Comparison of ENCODE assay signal across 25 cellular contexts in the genomic region with DNA sequence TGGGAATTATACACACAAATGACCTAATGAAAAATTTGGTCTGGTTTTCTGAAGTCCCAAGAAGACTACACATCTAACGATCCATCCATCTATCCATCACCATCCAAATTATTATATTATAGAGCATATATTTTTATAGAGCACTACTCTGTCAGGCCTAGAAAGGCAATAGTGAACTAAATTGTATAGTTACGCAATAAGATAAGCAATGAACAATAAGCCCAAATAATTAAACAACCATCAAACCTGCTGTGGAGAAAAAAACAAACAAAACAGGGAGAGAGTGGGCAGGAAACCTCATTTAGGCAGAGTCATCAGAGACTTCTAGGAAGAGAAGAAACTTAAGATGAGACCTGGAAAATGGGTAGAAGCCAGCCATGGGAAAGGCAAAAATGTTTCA. TPM values are rescaled to one million over a fixed set of nuclear protein-coding genes. Genes with fewer than 3 reads are reported as not detected.
DNase-seq lines count a peak whose midpoint lies in the region; ATAC-seq, FAIRE-seq and TF ChIP-seq lines count a peak whose summit lies in the region.
"Had no signal": no experiment of that assay in that cellular context is flagged by ENCODE, and none has a peak within 500 bp of the region (broad histone marks: within the 10 kb centered on the region; RNA-seq: fewer than 3 reads in every experiment).

No MANE protein-coding gene starts in this region.

- H3K4me2 ChIP-seq in HepG2 (ENCODE audit: low read depth, low read length) (no peak overlapping the region), K562 (ENCODE audit: insufficient read depth, low read length) (no peak overlapping the region), trophoblast cell (ENCODE audit: low read length) (no peak overlapping the region)
- H3K4me2 ChIP-seq: BLaER1 had no signal

- DNase-seq in HepG2 (ENCODE audit: low spot score) (no peak), right lobe of liver (no peak), K562 (ENCODE audit: extremely low read depth in 1 of 4, low spot score in 3 of 4) (no peak), trophoblast cell (no peak), NCI-H526 (lab: John Stamatoyannopoulos, UW) (no peak)
- no peak for DNase-seq in stimulated activated CD4-positive, alpha-beta T cell treated with anti-CD3 and anti-CD28 coated beads, Interleukin-4, amount 100 ng/mL, for 4 hours
- DNase-seq: ACHN; BE2C; C1 segment of cervical spinal cord; CD4-positive, alpha-beta memory T cell; CD4-positive, CD25-positive, alpha-beta regulatory T cell; CD8-positive, alpha-beta memory T cell; COR-L47; DMS 273 treated with DMSO at 0.1 percent for 48 hours; DMS153; DMS53; DMS79; DND-41; EL; GDM1 had no signal

- TF ChIP-seq CTCF in HepG2 (CRISPR knock-in tag; IDR thresholded peaks at IDR 0.05) (no peak), right lobe of liver (IDR thresholded peaks at IDR 0.05) (no peak), K562 (IDR thresholded peaks at IDR 0.05 in 2 of 3, conservative IDR thresholded peaks at IDR 0.05 in 1 of 3; ENCODE audit: insufficient read depth in 2 of 3, low read depth in 1 of 3, low read length in 3 of 3) (no peak)

- no peak overlapping the region for H2AFZ ChIP-seq in HepG2 (ENCODE audit: low read length)
- no peak overlapping the region for H2AFZ ChIP-seq in K562 (ENCODE audit: low read depth, low read length)
- H2AFZ ChIP-seq in trophoblast cell (ENCODE audit: insufficient read depth, low read length, poor library complexity) = no peak overlapping the region

- no peaks in the 10 kb centered on the region for H3K9me1 ChIP-seq in K562 (ENCODE audit: control insufficient read depth, insufficient read depth, low read length)

- H3K18ac ChIP-seq in trophoblast cell (ENCODE audit: low read length) = no peak overlapping the region

- intact Hi-C loops in HepG2 (cut with micrococcal nuclease; ENCODE audit: unreplicated experiment) = no loop called here
- intact Hi-C loops in right lobe of liver (cut with DNase I) = no loop called here
- intact Hi-C loops in K562 (cut with micrococcal nuclease) = no loop called here

- H3K27me3 ChIP-seq in HepG2 (ENCODE audit: control insufficient read depth in 1 of 2, insufficient read depth in 2 of 2, low read length in 2 of 2) = peaks cover 0 to 12% of the 10 kb centered on the region in 2 experiments; a peak in 3 of 5 replicates
- no peaks in the 10 kb centered on the region for H3K27me3 ChIP-seq in right lobe of liver
- peaks cover 0 to 5% of the 10 kb centered on the region in 2 experiments; a peak in 1 of 5 replicates for H3K27me3 ChIP-seq in K562 (ENCODE audit: control insufficient read depth in 2 of 2, insufficient read depth in 2 of 2, low read length in 2 of 2)
- H3K27me3 ChIP-seq in trophoblast cell (ENCODE audit: insufficient read depth, low read length) = no peaks in the 10 kb centered on the region
- H3K27me3 ChIP-seq: BLaER1 had no signal

- H4K91ac ChIP-seq in trophoblast cell (ENCODE audit: low read depth, low read length) = no peak overlapping the region

- H3K79me2 ChIP-seq in HepG2 (ENCODE audit: insufficient read depth, low read length) (no peaks in the 10 kb centered on the region), K562 (ENCODE audit: control insufficient read depth, insufficient read depth, low read length) (no peaks in the 10 kb centered on the region), trophoblast cell (ENCODE audit: control insufficient read depth, insufficient read depth, low read length, poor library complexity) (no peaks in the 10 kb centered on the region)

- H2BK5ac ChIP-seq in trophoblast cell (ENCODE audit: low read depth, low read length, poor library complexity) = no peak overlapping the region

- no peaks in the 10 kb centered on the region for H3K36me3 ChIP-seq in HepG2 (replicated peaks in 1 of 2; ENCODE audit: control insufficient read depth in 1 of 2, insufficient read depth in 2 of 2, low read length in 2 of 2)
- no peaks in the 10 kb centered on the region for H3K36me3 ChIP-seq in right lobe of liver
- H3K36me3 ChIP-seq in K562 (ENCODE audit: control insufficient read depth, insufficient read depth, low read length) = no peaks in the 10 kb centered on the region
- H3K36me3 ChIP-seq in trophoblast cell (ENCODE audit: control insufficient read depth in 1 of 2, insufficient read depth in 2 of 2, low read length in 2 of 2) = no peaks in the 10 kb centered on the region
- H3K36me3 ChIP-seq: BE2C, BLaER1 had no signal

- POLR2A ChIA-PET in HepG2 (lab: Yijun Ruan, JAX) (no interaction called here), K562 (lab: Yijun Ruan, JAX) (no interaction called here)

- no peak for TF ChIP-seq RAD21 in HepG2 (CRISPR knock-in tag; IDR thresholded peaks at IDR 0.05)
- no peak for TF ChIP-seq RAD21 in K562 (CRISPR knock-in tag; conservative IDR thresholded peaks at IDR 0.05 in 1 of 2, IDR thresholded peaks at IDR 0.05 in 1 of 2)

- H4K20me1 ChIP-seq in HepG2 (ENCODE audit: insufficient read depth, low read length) (no peaks in the 10 kb centered on the region), K562 (replicated peaks; ENCODE audit: control insufficient read depth, insufficient read depth, low read length) (no peaks in the 10 kb centered on the region)
- H4K20me1 ChIP-seq: BLaER1 had no signal

- in situ Hi-C loops in HepG2 (cut with HindIII; ENCODE audit: extremely low pct_ligation_motif_present, low pct_unique_long_range_greater_than_20kb) = no loop called here
- in situ Hi-C loops in K562 (cut with MboI) = no loop called here

- BruUV-seq in HepG2 (replicated peaks; lab: Mats Ljungman, UMichigan) (no TSS peak), K562 (replicated peaks; lab: Mats Ljungman, UMichigan) (no TSS peak)

- H3K4me1 ChIP-seq in HepG2 (ENCODE audit: insufficient read depth, low read length) = no peaks in the 10 kb centered on the region
- no peaks in the 10 kb centered on the region for H3K4me1 ChIP-seq in right lobe of liver
- H3K4me1 ChIP-seq in K562 (replicated peaks in 1 of 2; ENCODE audit: control insufficient read depth in 2 of 2, insufficient read depth in 2 of 2, low read length in 2 of 2) = no peaks in the 10 kb centered on the region
- no peaks in the 10 kb centered on the region for H3K4me1 ChIP-seq in trophoblast cell (ENCODE audit: control insufficient read depth in 1 of 2, insufficient read depth in 2 of 2, low read length in 2 of 2)
- H3K4me1 ChIP-seq: BE2C had no signal

- no peak overlapping the region for H2BK12ac ChIP-seq in trophoblast cell (ENCODE audit: low read length)

- no peak overlapping the region for H4K8ac ChIP-seq in trophoblast cell (ENCODE audit: low read depth, low read length)

- WGBS in HepG2 (ENCODE audit: low lambda C conversion rate) = 40% methylated on average over 2 of the region's 2 CpGs
- 86% methylated on average over 2 of the region's 2 CpGs for WGBS in right lobe of liver (ENCODE audit: insufficient coverage, low coverage, low lambda C conversion rate, missing lambda C conversion rate)
- 5% methylated on average over 2 of the region's 2 CpGs for WGBS in K562 (ENCODE audit: insufficient coverage, low coverage, missing lambda C conversion rate)
- WGBS in trophoblast cell (ENCODE audit: extremely low coverage, insufficient coverage, insufficient read length) = no CpG with 5 or more reads among the region's 2 CpGs

- H4K12ac ChIP-seq in trophoblast cell (ENCODE audit: low read depth, low read length) = no peak overlapping the region

- H3K27ac ChIP-seq in HepG2 (ENCODE audit: extremely low read length, insufficient read depth, low read length) = no peak overlapping the region
- no peak overlapping the region for H3K27ac ChIP-seq in right lobe of liver
- H3K27ac ChIP-seq in K562 (ENCODE audit: extremely low read depth, low read depth, low read length) = no peak overlapping the region
- no peak overlapping the region for H3K27ac ChIP-seq in trophoblast cell (ENCODE audit: low read depth, low read length)
- H3K27ac ChIP-seq: 22Rv1, BLaER1 had no signal

- no peak for ATAC-seq in HepG2
- ATAC-seq in right lobe of liver = no peak
- no peak for ATAC-seq in K562
- ATAC-seq: GM12878 had no signal

- no peak overlapping the region for H2AK5ac ChIP-seq in trophoblast cell (ENCODE audit: low read length)

- H3K4me3 ChIP-seq in HepG2 (replicated peaks in 1 of 3; ENCODE audit: insufficient read depth in 1 of 3, low read depth in 2 of 3, low read length in 3 of 3) = no peak overlapping the region
- no peak overlapping the region for H3K4me3 ChIP-seq in right lobe of liver
- H3K4me3 ChIP-seq in K562 = no peak overlapping the region
- H3K4me3 ChIP-seq in trophoblast cell (ENCODE audit: low read depth, low read length) = no peak overlapping the region
- H3K4me3 ChIP-seq: BLaER1, GM12878 had no signal

- TF ChIP-seq EP300 in HepG2 (IDR thresholded peaks at IDR 0.05; ENCODE audit: low read depth in 2 of 2, low read length in 2 of 2) (no peak), HepG2 (CRISPR knock-in tag; IDR thresholded peaks at IDR 0.05; ENCODE audit: borderline replicate concordance) (no peak), K562 (IDR thresholded peaks at IDR 0.05; ENCODE audit: low read length) (no peak)

- H2BK120ac ChIP-seq in trophoblast cell (ENCODE audit: insufficient read depth, low read length, poor library complexity) = no peak overlapping the region

- H3K79me1 ChIP-seq in trophoblast cell (ENCODE audit: low read length) = no peaks in the 10 kb centered on the region

- CTCF ChIA-PET in HepG2 (lab: Yijun Ruan, JAX; ENCODE audit: low intra/inter-chr PET ratio, low total read pairs) (no interaction called here), K562 (lab: Yijun Ruan, JAX; ENCODE audit: low intra/inter-chr PET ratio) (no interaction called here)

- H3K4ac ChIP-seq in trophoblast cell (ENCODE audit: low read depth, low read length) = no peak overlapping the region

- H3K14ac ChIP-seq in trophoblast cell (ENCODE audit: low read length) = no peak overlapping the region

- H3K9me3 ChIP-seq in HepG2 (ENCODE audit: low read length) (peaks cover 17% of the 10 kb centered on the region), right lobe of liver (no peaks in the 10 kb centered on the region), K562 (replicated peaks; ENCODE audit: control insufficient read depth, insufficient read depth, low read depth, low read length) (no peaks in the 10 kb centered on the region), trophoblast cell (ENCODE audit: insufficient read depth, low read depth, low read length) (no peaks in the 10 kb centered on the region)
- H3K9me3 ChIP-seq: BE2C had no signal

- FAIRE-seq in HepG2 (lab: Jason Lieb, UNC) (no peak), K562 (lab: Jason Lieb, UNC) (no peak)
- FAIRE-seq: GM12878, GM12892, GM18507 had no signal

- H3K23ac ChIP-seq in trophoblast cell (ENCODE audit: low read length) = peak overlapping the region; percentile 78

- H3K9ac ChIP-seq in HepG2 (ENCODE audit: insufficient read depth, low read depth, low read length) (no peak overlapping the region), K562 (ENCODE audit: insufficient read depth in 1 of 2, low read depth in 2 of 2, low read length in 2 of 2) (no peak overlapping the region), trophoblast cell (ENCODE audit: low read length) (no peak overlapping the region)
- H3K9ac ChIP-seq: BLaER1 had no signal

- TF ChIP-seq POLR2A in HepG2 (IDR thresholded peaks at IDR 0.05; ENCODE audit: insufficient read depth in 1 of 2, low read depth in 2 of 2, low read length in 2 of 2) (no peak), right lobe of liver (IDR thresholded peaks at IDR 0.05) (no peak), K562 (conservative IDR thresholded peaks at IDR 0.05) (no peak)

RNA-seq across cellular contexts. Expression of gene MTX3, which starts 59.7 kb away (rescaled TPM):
- total RNA-seq in HepG2 (2016; rRNA removed; fragmentation: Illumina TruSeq; extraction: Trizol) (16.7 and 18.5 TPM in 2 replicates), right lobe of liver (1 to 10 TPM; 4.4 to 9.1 (median 6.9) TPM), K562 (2014; rRNA removed) (0.08 and 0.14 TPM in 2 replicates), K562 (2014; rRNA removed; fragmentation: Illumina TruSeq; extraction: Trizol) (0.22 and 0.32 TPM in 2 replicates), K562 (2015; rRNA removed; fragmentation: Illumina TruSeq; extraction: Trizol) (0.15 and 0.36 TPM in 2 replicates), K562 (2021) (0.11 and 0.29 TPM in 2 replicates)
- 1.8 and 2.4 TPM in 2 replicates for total RNA-seq in HepG2 (2016; cell fraction: cytosol; rRNA removed; fragmentation: Illumina TruSeq; extraction: Trizol; ENCODE audit: low read depth)
- total RNA-seq in HepG2 (2016; cell fraction: insoluble cytoplasmic fraction; rRNA removed; fragmentation: Illumina TruSeq; extraction: Trizol) = 15.3 and 19.1 TPM in 2 replicates
- total RNA-seq in HepG2 (2016; cell fraction: membrane; rRNA removed; fragmentation: Illumina TruSeq; extraction: Trizol) = 3.9 and 5.3 TPM in 2 replicates
- 23.1 and 23.6 TPM in 2 replicates for total RNA-seq in HepG2 (2016; cell fraction: nucleus; rRNA removed; fragmentation: Illumina TruSeq; extraction: Trizol)
- polyA plus RNA-seq in HepG2 (2011; rRNA removed) (9.0 and 9.9 TPM in 2 replicates), K562 (2011; rRNA removed) (0.04 and 0.07 TPM in 2 replicates), K562 (2014; fragmentation: Illumina TruSeq; extraction: Trizol) (0.11 and 0.12 TPM in 2 replicates), K562 (2014; fragmentation: Nextera tagmentation; extraction: Ambion mirVana) (under 1 TPM in 1 of 2 experiments, not detected in 1; 0.10 TPM), K562 (2014; rRNA removed) (0.12 and 0.16 TPM in 2 replicates)
- polyA plus RNA-seq in HepG2 (2011; cell fraction: cytosol; rRNA removed) = 2.6 and 4.0 TPM in 2 replicates
- 9.6 and 13.7 TPM in 2 replicates for polyA plus RNA-seq in HepG2 (2011; cell fraction: nucleus; rRNA removed)
- 6.3 and 8.5 TPM in 2 replicates for polyA plus RNA-seq in HepG2 (2012)
- polyA plus RNA-seq in HepG2 (2016; cell fraction: cytosol; fragmentation: Illumina TruSeq; extraction: Trizol; ENCODE audit: low read depth) = 0.60 and 0.66 TPM in 2 replicates
- 9.3 and 11.2 TPM in 2 replicates for polyA plus RNA-seq in HepG2 (2016; cell fraction: insoluble cytoplasmic fraction; fragmentation: Illumina TruSeq; extraction: Trizol; ENCODE audit: low read depth)
- 1.1 and 1.4 TPM in 2 replicates for polyA plus RNA-seq in HepG2 (2016; cell fraction: membrane; fragmentation: Illumina TruSeq; extraction: Trizol; ENCODE audit: low read depth)
- polyA plus RNA-seq in HepG2 (2016; cell fraction: nucleus; fragmentation: Illumina TruSeq; extraction: Trizol; ENCODE audit: insufficient read depth, low read depth) = 38.4 and 40.1 TPM in 2 replicates
- polyA minus RNA-seq in HepG2 (2011; rRNA and poly(A)+ RNA removed; ENCODE audit: low replicate concordance) = 6.7 and 14.5 TPM in 2 replicates
- 5.8 and 6.8 TPM in 2 replicates for polyA minus RNA-seq in HepG2 (2011; cell fraction: cytosol; rRNA and poly(A)+ RNA removed)
- 18.0 and 19.5 TPM in 2 replicates for polyA minus RNA-seq in HepG2 (2011; cell fraction: nucleus; rRNA and poly(A)+ RNA removed)
- total RNA-seq in K562 (2011; cell fraction: chromatin; rRNA removed; ENCODE audit: low replicate concordance) = 0.19 TPM in 1 of 2 replicates, not detected in the other
- under 0.01 and 0.17 TPM in 2 replicates for total RNA-seq in K562 (2011; cell fraction: nucleolus; rRNA removed)
- total RNA-seq in K562 (2011; cell fraction: nucleoplasm; rRNA removed) = not detected in 2 replicates
- 0.01 TPM in 1 of 2 replicates, not detected in the other for polyA plus RNA-seq in K562 (2011; cell fraction: cytosol; rRNA removed)
- 0.04 TPM in 1 of 2 replicates, not detected in the other for polyA plus RNA-seq in K562 (2011; cell fraction: nucleus; rRNA removed)
- 0.07 and 0.29 TPM in 2 replicates for polyA plus RNA-seq in K562 (2012)
- polyA minus RNA-seq in K562 (2011; rRNA and poly(A)+ RNA removed) = not detected in 2 replicates
- 0.19 TPM in 1 of 2 replicates, not detected in the other for polyA minus RNA-seq in K562 (2011; cell fraction: cytosol; rRNA and poly(A)+ RNA removed)
- 0.11 TPM in 1 of 2 replicates, not detected in the other for polyA minus RNA-seq in K562 (2011; cell fraction: nucleus; rRNA and poly(A)+ RNA removed)
- polyA plus RNA-seq in trophoblast cell (2013) = 5.7 and 5.9 TPM in 2 replicates

Comparison
In these comparisons a context has a peak if more than half of its experiments do, and no peak if none do; other contexts are left out.
1. Of the 241 proteins assayed by ChIP-seq in both HepG2 and K562: peak only in HepG2: none; only in K562: none; in both: CEBPB; in neither: 239; mixed calls (peak in some experiments, not most) for 1.